In the genomic region with DNA sequence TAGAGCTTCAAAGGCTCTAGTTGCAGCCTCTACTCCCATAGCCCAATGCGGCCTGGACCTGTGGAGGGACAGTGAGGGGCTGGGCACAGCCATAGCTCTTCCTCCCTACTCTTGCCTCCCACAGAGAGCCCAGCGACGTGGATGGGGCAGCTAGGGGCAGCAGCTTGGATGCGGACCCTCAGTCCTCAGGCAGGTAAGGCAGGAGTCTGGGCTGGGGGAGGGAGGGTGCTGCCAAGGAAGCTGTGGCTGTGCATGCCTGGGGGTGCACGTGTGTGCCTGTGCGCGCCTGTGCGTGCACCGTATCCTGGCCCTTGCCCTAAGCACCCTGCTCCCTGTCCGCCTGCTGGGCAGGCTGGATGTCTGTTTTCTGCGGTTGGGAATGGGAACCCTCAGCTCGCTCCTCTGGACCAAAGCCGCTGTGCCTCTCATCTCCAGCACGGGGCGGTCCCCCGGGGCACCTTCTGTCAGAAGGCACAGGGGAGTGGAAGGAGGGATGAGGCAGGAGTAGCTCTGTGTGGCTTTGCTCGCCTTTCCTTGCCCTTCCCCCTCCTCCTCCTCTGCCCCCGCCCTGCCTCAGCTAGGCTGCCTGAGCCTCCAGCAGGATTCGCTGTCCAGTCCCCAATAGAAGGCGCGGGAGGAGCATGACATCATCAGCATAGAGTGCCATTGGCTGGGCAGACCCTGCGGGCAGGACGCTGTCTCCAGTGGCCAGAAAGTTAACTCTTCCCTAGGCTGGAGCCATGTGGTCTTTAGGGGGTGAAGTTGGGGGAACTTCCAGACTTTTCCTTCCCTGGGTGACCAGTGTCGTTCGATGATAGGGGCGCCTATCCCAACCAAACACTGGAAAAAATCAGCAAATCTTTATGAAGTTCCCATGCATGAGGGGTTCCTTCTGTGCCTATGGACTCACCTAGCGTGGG, we compare ENCODE assay signal across 8 cellular contexts. TPM values are rescaled to one million over a fixed set of nuclear protein-coding genes. Genes with fewer than 3 reads are reported as not detected.
DNase-seq lines count a peak whose midpoint lies in the region; ATAC-seq, FAIRE-seq and TF ChIP-seq lines count a peak whose summit lies in the region.

No MANE protein-coding gene starts in this region.

- intact Hi-C loops in Right ventricle myocardium inferior (cut with DNase I), result no loop called here

- ATAC-seq in Right ventricle myocardium inferior (peak; percentile 88), HG02970 (IDR thresholded peaks at IDR 0.05; ENCODE audit: low FRiP score, unreplicated experiment) (no peak)

- peak; percentile 78 to 99 (median 91) for DNase-seq in C1 segment of cervical spinal cord (lab: John Stamatoyannopoulos, UW)
- peak; percentile 100 for DNase-seq in H54 (ENCODE audit: insufficient read length, low spot score)
- DNase-seq in NCI-H345 treated with DMSO at 0.1 percent for 48 hours (lab: John Stamatoyannopoulos, UW; ENCODE audit: unreplicated experiment), result peak; percentile 89
- peak; percentile 96 for DNase-seq in amniotic epithelial cell (ENCODE audit: low read depth)
- DNase-seq in Right ventricle myocardium inferior (ENCODE audit: missing footprints), result peak; percentile 94
- no peak for DNase-seq in Kasumi-1 (lab: John Stamatoyannopoulos, UW)

- no peaks in the 10 kb centered on the region for H3K9me3 ChIP-seq in neuron (ENCODE audit: low read length)

- FAIRE-seq in H54 (lab: Jason Lieb, UNC), result peak; percentile 94

- no peak overlapping the region for H2AFZ ChIP-seq in neuron (ENCODE audit: low read depth, low read length)

- peaks cover 36% of the 10 kb centered on the region for H3K27me3 ChIP-seq in neuron (ENCODE audit: insufficient read depth, low read length)

- H3K4me3 ChIP-seq in neuron (ENCODE audit: low read length), result peak overlapping the region; percentile 37

- peak; percentile 49 for TF ChIP-seq POLR2A in H54 (IDR thresholded peaks at IDR 0.05; ENCODE audit: low read depth, low read length)

- no peaks in the 10 kb centered on the region for H3K36me3 ChIP-seq in neuron (ENCODE audit: insufficient read depth, low read length)

- peaks cover 57% of the 10 kb centered on the region for H3K4me1 ChIP-seq in neuron (ENCODE audit: insufficient read depth, low read length)

RNA-seq across cellular contexts. Expression of gene PRCD, which starts 0.8 kb away (rescaled TPM):
- 3.4 TPM for total RNA-seq in Right ventricle myocardium inferior

RNA-seq across cellular contexts. Expression of gene CYGB, which starts 3.1 kb away (rescaled TPM):
- total RNA-seq in Right ventricle myocardium inferior, result 38.2 TPM

RNA-seq across cellular contexts. Expression of gene RHBDF2, which starts 39.4 kb away (rescaled TPM):
- total RNA-seq in Right ventricle myocardium inferior, result 17.9 TPM

RNA-seq across cellular contexts. Expression of gene ST6GALNAC2, which starts 45.0 kb away (rescaled TPM):
- 5.7 TPM for total RNA-seq in Right ventricle myocardium inferior

Comparison
In these comparisons a context has a peak if more than half of its experiments do, and no peak if none do; other contexts are left out.
1. DNase-seq: peak in C1 segment of cervical spinal cord (14 of 14), H54 (single experiment), NCI-H345 treated with DMSO at 0.1 percent for 48 hours (single experiment), amniotic epithelial cell (single experiment) and Right ventricle myocardium inferior (single experiment); none in Kasumi-1 (0 of 2).